Comparison of ENCODE assay signal across 9 cellular contexts in genomic region chr11:128716231-128716630, GRCh38. TPM values are rescaled to one million over a fixed set of nuclear protein-coding genes. Genes with fewer than 3 reads are reported as not detected.
A peak's percentile ranks its signal among the peaks of the same experiment; 100 is the strongest.
DNase-seq lines count a peak whose midpoint lies in the region; ATAC-seq and TF ChIP-seq lines count a peak whose summit lies in the region.
"Had no signal": no experiment of that assay in that cellular context is flagged by ENCODE, and none has a peak within 500 bp of the region (broad histone marks: within the 10 kb centered on the region; RNA-seq: fewer than 3 reads in every experiment).

No MANE protein-coding gene starts in this region.

- no peaks in the 10 kb centered on the region for H3K9me3 ChIP-seq in stomach smooth muscle (ENCODE audit: control insufficient read depth in 2 of 2, low read length in 2 of 2)

- no peak for TF ChIP-seq CTCF in WI38 (IDR thresholded peaks at IDR 0.05; ENCODE audit: low read depth, low read length)

- DNase-seq in activated CD4-positive, alpha-beta T cell treated with anti-CD3 and anti-CD28 coated beads, Interleukin-2, amount 10 ng/mL, durations not matched to agents 24 days and 14 days, result peak; percentile 78
- no peak for DNase-seq in activated CD4-positive, alpha-beta T cell treated with anti-CD3 and anti-CD28 coated beads for 1 hour
- DNase-seq in iris pigment epithelial cell (ENCODE audit: low read depth), result peak; percentile 57
- no peak for DNase-seq in NCI-H524 (lab: John Stamatoyannopoulos, UW)
- no peak for DNase-seq in SIG-M5 (lab: John Stamatoyannopoulos, UW)
- DNase-seq: NCI-H1436 treated with DMSO at 0.1 percent for 48 hours had no signal

- peak overlapping the region; percentile 58 for H3K27ac ChIP-seq in stomach smooth muscle (ENCODE audit: low read length)

- intact Hi-C loops in activated CD4-positive, alpha-beta T cell treated with anti-CD3 and anti-CD28 coated beads, Interleukin-2, amount 10 ng/mL, durations not matched to agents 24 days and 14 days (cut with micrococcal nuclease), result loop anchor here (1.0 to 2.0 kb wide), 3 partner anchors 20 to 41 kb away; no protein-coding TSS in a partner anchor

- H3K4me1 ChIP-seq in stomach smooth muscle (ENCODE audit: control insufficient read depth, insufficient read depth, low read length), result peaks cover 28% of the 10 kb centered on the region

- no peaks in the 10 kb centered on the region for H3K27me3 Mint-ChIP-seq in activated CD4-positive, alpha-beta T cell treated with anti-CD3 and anti-CD28 coated beads, Interleukin-2, amount 10 ng/mL, durations not matched to agents 24 days and 14 days

- peaks cover 9% of the 10 kb centered on the region for H3K9me3 Mint-ChIP-seq in activated CD4-positive, alpha-beta T cell treated with anti-CD3 and anti-CD28 coated beads, Interleukin-2, amount 10 ng/mL, durations not matched to agents 24 days and 14 days

- peak overlapping the region; percentile 35 for H3K4me3 ChIP-seq in WI38 (ENCODE audit: low read depth, low read length)
- peak overlapping the region in 1 of 2 donors; percentile 47 for H3K4me3 ChIP-seq in stomach smooth muscle (ENCODE audit: low read length in 2 of 2)

- no peak overlapping the region for H3K9ac ChIP-seq in stomach smooth muscle (ENCODE audit: low read length in 2 of 2)

- peaks cover 22% of the 10 kb centered on the region for H3K36me3 Mint-ChIP-seq in activated CD4-positive, alpha-beta T cell treated with anti-CD3 and anti-CD28 coated beads, Interleukin-2, amount 10 ng/mL, durations not matched to agents 24 days and 14 days (ENCODE audit: low read depth)

- ATAC-seq in GM21717 (IDR thresholded peaks at IDR 0.05; ENCODE audit: unreplicated experiment), result no peak

- peaks cover 87% of the 10 kb centered on the region for H3K4me1 Mint-ChIP-seq in activated CD4-positive, alpha-beta T cell treated with anti-CD3 and anti-CD28 coated beads, Interleukin-2, amount 10 ng/mL, durations not matched to agents 24 days and 14 days

- no peaks in the 10 kb centered on the region for H3K36me3 ChIP-seq in stomach smooth muscle (ENCODE audit: control insufficient read depth in 2 of 2, insufficient read depth in 2 of 2, low read length in 2 of 2)

- peak overlapping the region; percentile 68 for H3K4me3 Mint-ChIP-seq in activated CD4-positive, alpha-beta T cell treated with anti-CD3 and anti-CD28 coated beads, Interleukin-2, amount 10 ng/mL, durations not matched to agents 24 days and 14 days

- no peaks in the 10 kb centered on the region for H3K27me3 ChIP-seq in stomach smooth muscle (ENCODE audit: control insufficient read depth in 1 of 2, insufficient read depth in 2 of 2, low read length in 2 of 2)

- peak overlapping the region; percentile 93 for H3K27ac Mint-ChIP-seq in activated CD4-positive, alpha-beta T cell treated with anti-CD3 and anti-CD28 coated beads, Interleukin-2, amount 10 ng/mL, durations not matched to agents 24 days and 14 days

RNA-seq across cellular contexts. Expression of gene FLI1, which starts 22.4 kb away (rescaled TPM):
- 35.3 and 36.5 TPM in 2 replicates for total RNA-seq in activated CD4-positive, alpha-beta T cell treated with anti-CD3 and anti-CD28 coated beads, Interleukin-2, amount 10 ng/mL, durations not matched to agents 24 days and 14 days

Comparison
In these comparisons a context has a peak if more than half of its experiments do, and no peak if none do; other contexts are left out.
1. DNase-seq: peak in activated CD4-positive, alpha-beta T cell treated with anti-CD3 and anti-CD28 coated beads, Interleukin-2, amount 10 ng/mL, durations not matched to agents 24 days and 14 days (single experiment) and iris pigment epithelial cell (single experiment); none in activated CD4-positive, alpha-beta T cell treated with anti-CD3 and anti-CD28 coated beads for 1 hour (single experiment), NCI-H524 (0 of 2) and SIG-M5 (single experiment).